Comparison of ENCODE assay signal across 1 cellular context in the genomic region with DNA sequence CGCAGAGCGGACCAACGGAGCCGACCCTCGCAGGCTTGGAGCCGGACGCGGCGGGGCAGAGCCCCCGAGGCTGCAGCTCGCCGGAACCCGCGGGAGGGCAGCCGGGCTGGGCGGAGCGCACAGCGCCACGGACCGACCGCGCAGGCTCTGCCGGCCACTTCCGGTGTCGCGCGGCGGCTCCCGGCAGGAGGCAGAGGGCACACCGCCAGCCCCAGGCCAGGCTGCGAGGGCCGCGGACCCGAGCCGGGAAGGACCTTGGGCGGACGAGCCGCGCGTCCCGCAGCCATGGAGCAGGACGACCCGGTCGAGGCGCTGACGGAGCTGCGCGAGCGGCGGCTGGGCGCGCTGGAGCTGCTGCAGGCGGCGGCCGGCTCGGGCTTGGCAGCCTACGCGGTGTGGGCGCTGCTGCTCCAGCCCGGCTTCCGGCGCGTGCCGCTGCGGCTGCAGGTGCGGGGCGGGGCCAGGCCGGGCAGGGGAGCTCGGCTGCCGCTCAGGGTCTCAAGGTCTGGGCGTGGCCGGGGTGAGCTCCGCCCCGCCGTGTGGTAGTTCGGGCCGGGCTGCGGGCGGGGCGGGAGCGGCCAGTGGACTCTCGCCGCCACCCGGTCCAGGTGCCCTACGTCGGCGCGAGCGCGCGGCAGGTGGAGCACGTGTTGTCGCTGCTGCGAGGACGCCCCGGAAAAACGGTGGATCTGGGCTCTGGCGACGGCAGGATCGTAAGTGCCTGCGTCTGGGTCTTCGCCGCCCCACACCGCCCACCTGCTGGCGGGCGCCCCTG.
TF ChIP-seq lines count a peak whose summit lies in the region.

A gene with protein sequence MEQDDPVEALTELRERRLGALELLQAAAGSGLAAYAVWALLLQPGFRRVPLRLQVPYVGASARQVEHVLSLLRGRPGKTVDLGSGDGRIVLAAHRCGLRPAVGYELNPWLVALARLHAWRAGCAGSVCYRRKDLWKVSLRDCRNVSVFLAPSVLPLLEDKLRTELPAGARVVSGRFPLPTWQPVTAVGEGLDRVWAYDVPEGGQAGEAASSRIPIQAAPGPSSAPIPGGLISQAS (plus strand): TSS at position 157 of the 775 bp plus-strand sequence. CDS start 129 bp downstream, at position 286.

TF ChIP-seq in WTC11, 78 proteins besides CTCF, POLR2A, EP300 and RAD21 (continued from another document and continues in another):
- TF ChIP-seq, protein P1, sequence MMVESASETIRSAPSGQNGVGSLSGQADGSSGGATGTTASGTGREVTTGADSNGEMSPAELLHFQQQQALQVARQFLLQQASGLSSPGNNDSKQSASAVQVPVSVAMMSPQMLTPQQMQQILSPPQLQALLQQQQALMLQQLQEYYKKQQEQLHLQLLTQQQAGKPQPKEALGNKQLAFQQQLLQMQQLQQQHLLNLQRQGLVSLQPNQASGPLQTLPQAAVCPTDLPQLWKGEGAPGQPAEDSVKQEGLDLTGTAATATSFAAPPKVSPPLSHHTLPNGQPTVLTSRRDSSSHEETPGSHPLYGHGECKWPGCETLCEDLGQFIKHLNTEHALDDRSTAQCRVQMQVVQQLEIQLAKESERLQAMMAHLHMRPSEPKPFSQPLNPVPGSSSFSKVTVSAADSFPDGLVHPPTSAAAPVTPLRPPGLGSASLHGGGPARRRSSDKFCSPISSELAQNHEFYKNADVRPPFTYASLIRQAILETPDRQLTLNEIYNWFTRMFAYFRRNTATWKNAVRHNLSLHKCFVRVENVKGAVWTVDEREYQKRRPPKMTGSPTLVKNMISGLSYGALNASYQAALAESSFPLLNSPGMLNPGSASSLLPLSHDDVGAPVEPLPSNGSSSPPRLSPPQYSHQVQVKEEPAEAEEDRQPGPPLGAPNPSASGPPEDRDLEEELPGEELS (CRISPR knock-in tag; IDR thresholded peaks at IDR 0.05) = peak; percentile 89
- TF ChIP-seq, protein P2, sequence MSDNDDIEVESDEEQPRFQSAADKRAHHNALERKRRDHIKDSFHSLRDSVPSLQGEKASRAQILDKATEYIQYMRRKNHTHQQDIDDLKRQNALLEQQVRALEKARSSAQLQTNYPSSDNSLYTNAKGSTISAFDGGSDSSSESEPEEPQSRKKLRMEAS (CRISPR knock-in tag; IDR thresholded peaks at IDR 0.05) = peak; percentile 99
- TF ChIP-seq ETV6 (CRISPR knock-in tag; IDR thresholded peaks at IDR 0.05) = peak; percentile 85
- no peak; the same call in 1 of the 2 replicates for TF ChIP-seq EMX1 (CRISPR knock-in tag; IDR thresholded peaks at IDR 0.05)
- peak; percentile 79 for TF ChIP-seq NR2C2 (CRISPR knock-in tag; IDR thresholded peaks at IDR 0.05)
- peak; percentile 11; the same call in 1 of the 2 replicates for TF ChIP-seq ZNF121 (CRISPR knock-in tag; IDR thresholded peaks at IDR 0.05)
- no peak for TF ChIP-seq RORB (CRISPR knock-in tag; IDR thresholded peaks at IDR 0.05)
- TF ChIP-seq, protein P3, sequence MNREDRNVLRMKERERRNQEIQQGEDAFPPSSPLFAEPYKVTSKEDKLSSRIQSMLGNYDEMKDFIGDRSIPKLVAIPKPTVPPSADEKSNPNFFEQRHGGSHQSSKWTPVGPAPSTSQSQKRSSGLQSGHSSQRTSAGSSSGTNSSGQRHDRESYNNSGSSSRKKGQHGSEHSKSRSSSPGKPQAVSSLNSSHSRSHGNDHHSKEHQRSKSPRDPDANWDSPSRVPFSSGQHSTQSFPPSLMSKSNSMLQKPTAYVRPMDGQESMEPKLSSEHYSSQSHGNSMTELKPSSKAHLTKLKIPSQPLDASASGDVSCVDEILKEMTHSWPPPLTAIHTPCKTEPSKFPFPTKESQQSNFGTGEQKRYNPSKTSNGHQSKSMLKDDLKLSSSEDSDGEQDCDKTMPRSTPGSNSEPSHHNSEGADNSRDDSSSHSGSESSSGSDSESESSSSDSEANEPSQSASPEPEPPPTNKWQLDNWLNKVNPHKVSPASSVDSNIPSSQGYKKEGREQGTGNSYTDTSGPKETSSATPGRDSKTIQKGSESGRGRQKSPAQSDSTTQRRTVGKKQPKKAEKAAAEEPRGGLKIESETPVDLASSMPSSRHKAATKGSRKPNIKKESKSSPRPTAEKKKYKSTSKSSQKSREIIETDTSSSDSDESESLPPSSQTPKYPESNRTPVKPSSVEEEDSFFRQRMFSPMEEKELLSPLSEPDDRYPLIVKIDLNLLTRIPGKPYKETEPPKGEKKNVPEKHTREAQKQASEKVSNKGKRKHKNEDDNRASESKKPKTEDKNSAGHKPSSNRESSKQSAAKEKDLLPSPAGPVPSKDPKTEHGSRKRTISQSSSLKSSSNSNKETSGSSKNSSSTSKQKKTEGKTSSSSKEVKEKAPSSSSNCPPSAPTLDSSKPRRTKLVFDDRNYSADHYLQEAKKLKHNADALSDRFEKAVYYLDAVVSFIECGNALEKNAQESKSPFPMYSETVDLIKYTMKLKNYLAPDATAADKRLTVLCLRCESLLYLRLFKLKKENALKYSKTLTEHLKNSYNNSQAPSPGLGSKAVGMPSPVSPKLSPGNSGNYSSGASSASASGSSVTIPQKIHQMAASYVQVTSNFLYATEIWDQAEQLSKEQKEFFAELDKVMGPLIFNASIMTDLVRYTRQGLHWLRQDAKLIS (CRISPR knock-in tag; IDR thresholded peaks at IDR 0.05; ENCODE audit: borderline replicate concordance) = no peak
- TF ChIP-seq JAZF1 (CRISPR knock-in tag; IDR thresholded peaks at IDR 0.05) = no peak
- TF ChIP-seq, protein P4, sequence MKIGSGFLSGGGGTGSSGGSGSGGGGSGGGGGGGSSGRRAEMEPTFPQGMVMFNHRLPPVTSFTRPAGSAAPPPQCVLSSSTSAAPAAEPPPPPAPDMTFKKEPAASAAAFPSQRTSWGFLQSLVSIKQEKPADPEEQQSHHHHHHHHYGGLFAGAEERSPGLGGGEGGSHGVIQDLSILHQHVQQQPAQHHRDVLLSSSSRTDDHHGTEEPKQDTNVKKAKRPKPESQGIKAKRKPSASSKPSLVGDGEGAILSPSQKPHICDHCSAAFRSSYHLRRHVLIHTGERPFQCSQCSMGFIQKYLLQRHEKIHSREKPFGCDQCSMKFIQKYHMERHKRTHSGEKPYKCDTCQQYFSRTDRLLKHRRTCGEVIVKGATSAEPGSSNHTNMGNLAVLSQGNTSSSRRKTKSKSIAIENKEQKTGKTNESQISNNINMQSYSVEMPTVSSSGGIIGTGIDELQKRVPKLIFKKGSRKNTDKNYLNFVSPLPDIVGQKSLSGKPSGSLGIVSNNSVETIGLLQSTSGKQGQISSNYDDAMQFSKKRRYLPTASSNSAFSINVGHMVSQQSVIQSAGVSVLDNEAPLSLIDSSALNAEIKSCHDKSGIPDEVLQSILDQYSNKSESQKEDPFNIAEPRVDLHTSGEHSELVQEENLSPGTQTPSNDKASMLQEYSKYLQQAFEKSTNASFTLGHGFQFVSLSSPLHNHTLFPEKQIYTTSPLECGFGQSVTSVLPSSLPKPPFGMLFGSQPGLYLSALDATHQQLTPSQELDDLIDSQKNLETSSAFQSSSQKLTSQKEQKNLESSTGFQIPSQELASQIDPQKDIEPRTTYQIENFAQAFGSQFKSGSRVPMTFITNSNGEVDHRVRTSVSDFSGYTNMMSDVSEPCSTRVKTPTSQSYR (CRISPR knock-in tag; IDR thresholded peaks at IDR 0.05) = peak; percentile 94
- TF ChIP-seq ZNF416 (CRISPR knock-in tag; IDR thresholded peaks at IDR 0.05) = peak; percentile 53; the same call in 1 of the 2 replicates
- TF ChIP-seq, protein P5, sequence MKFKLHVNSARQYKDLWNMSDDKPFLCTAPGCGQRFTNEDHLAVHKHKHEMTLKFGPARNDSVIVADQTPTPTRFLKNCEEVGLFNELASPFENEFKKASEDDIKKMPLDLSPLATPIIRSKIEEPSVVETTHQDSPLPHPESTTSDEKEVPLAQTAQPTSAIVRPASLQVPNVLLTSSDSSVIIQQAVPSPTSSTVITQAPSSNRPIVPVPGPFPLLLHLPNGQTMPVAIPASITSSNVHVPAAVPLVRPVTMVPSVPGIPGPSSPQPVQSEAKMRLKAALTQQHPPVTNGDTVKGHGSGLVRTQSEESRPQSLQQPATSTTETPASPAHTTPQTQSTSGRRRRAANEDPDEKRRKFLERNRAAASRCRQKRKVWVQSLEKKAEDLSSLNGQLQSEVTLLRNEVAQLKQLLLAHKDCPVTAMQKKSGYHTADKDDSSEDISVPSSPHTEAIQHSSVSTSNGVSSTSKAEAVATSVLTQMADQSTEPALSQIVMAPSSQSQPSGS (CRISPR knock-in tag; IDR thresholded peaks at IDR 0.05; ENCODE audit: borderline replicate concordance, low read depth) = no peak
- peak; percentile 87 for TF ChIP-seq TP53 (CRISPR knock-in tag; IDR thresholded peaks at IDR 0.05)
- TF ChIP-seq, protein P6, sequence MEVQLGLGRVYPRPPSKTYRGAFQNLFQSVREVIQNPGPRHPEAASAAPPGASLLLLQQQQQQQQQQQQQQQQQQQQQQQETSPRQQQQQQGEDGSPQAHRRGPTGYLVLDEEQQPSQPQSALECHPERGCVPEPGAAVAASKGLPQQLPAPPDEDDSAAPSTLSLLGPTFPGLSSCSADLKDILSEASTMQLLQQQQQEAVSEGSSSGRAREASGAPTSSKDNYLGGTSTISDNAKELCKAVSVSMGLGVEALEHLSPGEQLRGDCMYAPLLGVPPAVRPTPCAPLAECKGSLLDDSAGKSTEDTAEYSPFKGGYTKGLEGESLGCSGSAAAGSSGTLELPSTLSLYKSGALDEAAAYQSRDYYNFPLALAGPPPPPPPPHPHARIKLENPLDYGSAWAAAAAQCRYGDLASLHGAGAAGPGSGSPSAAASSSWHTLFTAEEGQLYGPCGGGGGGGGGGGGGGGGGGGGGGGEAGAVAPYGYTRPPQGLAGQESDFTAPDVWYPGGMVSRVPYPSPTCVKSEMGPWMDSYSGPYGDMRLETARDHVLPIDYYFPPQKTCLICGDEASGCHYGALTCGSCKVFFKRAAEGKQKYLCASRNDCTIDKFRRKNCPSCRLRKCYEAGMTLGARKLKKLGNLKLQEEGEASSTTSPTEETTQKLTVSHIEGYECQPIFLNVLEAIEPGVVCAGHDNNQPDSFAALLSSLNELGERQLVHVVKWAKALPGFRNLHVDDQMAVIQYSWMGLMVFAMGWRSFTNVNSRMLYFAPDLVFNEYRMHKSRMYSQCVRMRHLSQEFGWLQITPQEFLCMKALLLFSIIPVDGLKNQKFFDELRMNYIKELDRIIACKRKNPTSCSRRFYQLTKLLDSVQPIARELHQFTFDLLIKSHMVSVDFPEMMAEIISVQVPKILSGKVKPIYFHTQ (CRISPR knock-in tag; IDR thresholded peaks at IDR 0.05) = no peak
- TF ChIP-seq ZNF232 (CRISPR knock-in tag; IDR thresholded peaks at IDR 0.05) = peak; percentile 97
- peak; percentile 87 for TF ChIP-seq CREM (CRISPR knock-in tag; IDR thresholded peaks at IDR 0.05)
- TF ChIP-seq, protein P7, sequence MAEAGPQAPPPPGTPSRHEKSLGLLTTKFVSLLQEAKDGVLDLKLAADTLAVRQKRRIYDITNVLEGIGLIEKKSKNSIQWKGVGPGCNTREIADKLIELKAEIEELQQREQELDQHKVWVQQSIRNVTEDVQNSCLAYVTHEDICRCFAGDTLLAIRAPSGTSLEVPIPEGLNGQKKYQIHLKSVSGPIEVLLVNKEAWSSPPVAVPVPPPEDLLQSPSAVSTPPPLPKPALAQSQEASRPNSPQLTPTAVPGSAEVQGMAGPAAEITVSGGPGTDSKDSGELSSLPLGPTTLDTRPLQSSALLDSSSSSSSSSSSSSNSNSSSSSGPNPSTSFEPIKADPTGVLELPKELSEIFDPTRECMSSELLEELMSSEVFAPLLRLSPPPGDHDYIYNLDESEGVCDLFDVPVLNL (CRISPR knock-in tag; IDR thresholded peaks at IDR 0.05; ENCODE audit: borderline replicate concordance, low read depth) = peak; percentile 65; the same call in 1 of the 2 replicates
- peak; percentile 86; the same call in 1 of the 2 replicates for TF ChIP-seq CBFB (CRISPR knock-in tag; IDR thresholded peaks at IDR 0.05; ENCODE audit: low read depth)
- TF ChIP-seq ATF1 (CRISPR knock-in tag; IDR thresholded peaks at IDR 0.05) = peak; percentile 92; the same call in 1 of the 2 replicates
- peak; percentile 47; the same call in 1 of the 2 replicates for TF ChIP-seq KAT7 (CRISPR knock-in tag; IDR thresholded peaks at IDR 0.05; ENCODE audit: borderline replicate concordance)
- TF ChIP-seq NR1H2 (CRISPR knock-in tag; IDR thresholded peaks at IDR 0.05) = no peak
- TF ChIP-seq, protein P8, sequence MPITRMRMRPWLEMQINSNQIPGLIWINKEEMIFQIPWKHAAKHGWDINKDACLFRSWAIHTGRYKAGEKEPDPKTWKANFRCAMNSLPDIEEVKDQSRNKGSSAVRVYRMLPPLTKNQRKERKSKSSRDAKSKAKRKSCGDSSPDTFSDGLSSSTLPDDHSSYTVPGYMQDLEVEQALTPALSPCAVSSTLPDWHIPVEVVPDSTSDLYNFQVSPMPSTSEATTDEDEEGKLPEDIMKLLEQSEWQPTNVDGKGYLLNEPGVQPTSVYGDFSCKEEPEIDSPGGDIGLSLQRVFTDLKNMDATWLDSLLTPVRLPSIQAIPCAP (CRISPR knock-in tag; IDR thresholded peaks at IDR 0.05) = peak; percentile 89
- TF ChIP-seq, protein P9, sequence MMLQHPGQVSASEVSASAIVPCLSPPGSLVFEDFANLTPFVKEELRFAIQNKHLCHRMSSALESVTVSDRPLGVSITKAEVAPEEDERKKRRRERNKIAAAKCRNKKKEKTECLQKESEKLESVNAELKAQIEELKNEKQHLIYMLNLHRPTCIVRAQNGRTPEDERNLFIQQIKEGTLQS (CRISPR knock-in tag; conservative IDR thresholded peaks at IDR 0.05) = no peak
- TF ChIP-seq ESRRA (CRISPR knock-in tag; IDR thresholded peaks at IDR 0.05; ENCODE audit: borderline replicate concordance) = peak; percentile 96
- peak; percentile 86; the same call in 1 of the 2 replicates for TF ChIP-seq ZNF219 (CRISPR knock-in tag; IDR thresholded peaks at IDR 0.05; ENCODE audit: borderline replicate concordance)
- TF ChIP-seq, protein P10, sequence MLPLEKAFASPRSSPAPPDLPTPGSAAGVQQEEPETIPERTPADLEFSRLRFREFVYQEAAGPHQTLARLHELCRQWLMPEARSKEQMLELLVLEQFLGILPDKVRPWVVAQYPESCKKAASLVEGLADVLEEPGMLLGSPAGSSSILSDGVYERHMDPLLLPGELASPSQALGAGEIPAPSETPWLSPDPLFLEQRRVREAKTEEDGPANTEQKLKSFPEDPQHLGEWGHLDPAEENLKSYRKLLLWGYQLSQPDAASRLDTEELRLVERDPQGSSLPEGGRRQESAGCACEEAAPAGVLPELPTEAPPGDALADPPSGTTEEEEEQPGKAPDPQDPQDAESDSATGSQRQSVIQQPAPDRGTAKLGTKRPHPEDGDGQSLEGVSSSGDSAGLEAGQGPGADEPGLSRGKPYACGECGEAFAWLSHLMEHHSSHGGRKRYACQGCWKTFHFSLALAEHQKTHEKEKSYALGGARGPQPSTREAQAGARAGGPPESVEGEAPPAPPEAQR (CRISPR knock-in tag; IDR thresholded peaks at IDR 0.05) = no peak
- no peak for TF ChIP-seq OVOL2 (CRISPR knock-in tag; IDR thresholded peaks at IDR 0.05; ENCODE audit: borderline replicate concordance)
- TF ChIP-seq GTF2I (CRISPR knock-in tag; conservative IDR thresholded peaks at IDR 0.05) = no peak
- TF ChIP-seq, protein P11, sequence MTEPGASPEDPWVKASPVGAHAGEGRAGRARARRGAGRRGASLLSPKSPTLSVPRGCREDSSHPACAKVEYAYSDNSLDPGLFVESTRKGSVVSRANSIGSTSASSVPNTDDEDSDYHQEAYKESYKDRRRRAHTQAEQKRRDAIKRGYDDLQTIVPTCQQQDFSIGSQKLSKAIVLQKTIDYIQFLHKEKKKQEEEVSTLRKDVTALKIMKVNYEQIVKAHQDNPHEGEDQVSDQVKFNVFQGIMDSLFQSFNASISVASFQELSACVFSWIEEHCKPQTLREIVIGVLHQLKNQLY (CRISPR knock-in tag; IDR thresholded peaks at IDR 0.05) = peak; percentile 76; the same call in 1 of the 2 replicates
- TF ChIP-seq NR3C1 (CRISPR knock-in tag; conservative IDR thresholded peaks at IDR 0.05; ENCODE audit: low read depth) = peak; percentile 98; the same call in 1 of the 2 replicates
- TF ChIP-seq, protein P12, sequence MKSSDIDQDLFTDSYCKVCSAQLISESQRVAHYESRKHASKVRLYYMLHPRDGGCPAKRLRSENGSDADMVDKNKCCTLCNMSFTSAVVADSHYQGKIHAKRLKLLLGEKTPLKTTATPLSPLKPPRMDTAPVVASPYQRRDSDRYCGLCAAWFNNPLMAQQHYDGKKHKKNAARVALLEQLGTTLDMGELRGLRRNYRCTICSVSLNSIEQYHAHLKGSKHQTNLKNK (CRISPR knock-in tag; IDR thresholded peaks at IDR 0.05) = no peak
